21 cellular contexts compared by ENCODE assay signal in the genomic region with DNA sequence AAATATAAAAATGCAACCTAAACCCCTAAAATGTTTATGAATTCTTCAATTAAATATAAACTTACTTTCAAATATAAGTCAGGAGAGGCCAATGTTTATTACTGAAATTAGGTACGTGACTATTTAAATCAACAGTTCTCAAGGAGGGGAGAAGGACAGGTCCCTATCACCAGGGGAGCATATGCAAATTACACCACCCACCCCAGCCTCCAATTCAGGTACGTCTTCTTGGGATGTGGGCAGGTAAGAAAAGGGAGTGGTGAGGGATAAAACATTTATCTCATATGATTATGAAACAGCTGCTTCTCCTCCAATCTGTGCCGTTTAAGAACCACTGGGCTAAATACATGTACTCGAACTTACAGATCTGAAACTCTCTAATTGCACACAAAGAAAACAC. TPM values are rescaled to one million over a fixed set of nuclear protein-coding genes. Genes with fewer than 3 reads are reported as not detected.
A peak's percentile ranks its signal among the peaks of the same experiment; 100 is the strongest.
DNase-seq lines count a peak whose midpoint lies in the region; FAIRE-seq and TF ChIP-seq lines count a peak whose summit lies in the region.
"Had no signal": no experiment of that assay in that cellular context is flagged by ENCODE, and none has a peak within 500 bp of the region (broad histone marks: within the 10 kb centered on the region; RNA-seq: fewer than 3 reads in every experiment).

No MANE protein-coding gene starts in this region.

- CTCF ChIA-PET in MCF 10A (lab: Yijun Ruan, JAX) = interaction anchor here (0.6 to 2.2 kb wide), 4 partner anchors 11 to 1206 kb away, joined by 3 to 10 read pairs (median 4); no protein-coding TSS in a partner anchor
- CTCF ChIA-PET in PC-9 (lab: Charles Lee) = interaction anchor here (0.6 kb wide), 1 partner anchor 16 kb away, joined by 3 read pairs; no protein-coding TSS in a partner anchor
- CTCF ChIA-PET in activated CD4-positive, alpha-beta T cell treated with anti-CD3 and anti-CD28 coated beads, Interleukin-2, amount 10 ng/mL, durations not matched to agents 7 days and 5 days (lab: Charles Lee) = interaction anchor here (1.0 kb wide), 1 partner anchor 26 kb away, joined by 3 read pairs; no protein-coding TSS in a partner anchor

- H2AFZ ChIP-seq in PC-9 (no peak overlapping the region), keratinocyte (ENCODE audit: control insufficient read depth, low read length) (no peak overlapping the region)

- no peak overlapping the region for H3K27ac Mint-ChIP-seq in MCF 10A (ENCODE audit: low read depth, unreplicated experiment)
- H3K27ac Mint-ChIP-seq in activated CD4-positive, alpha-beta T cell treated with anti-CD3 and anti-CD28 coated beads, Interleukin-2, amount 10 ng/mL, durations not matched to agents 7 days and 5 days = no peak overlapping the region
- H3K27ac Mint-ChIP-seq: activated CD4-positive, alpha-beta memory T cell treated with anti-CD3 and anti-CD28 coated beads for 36 hours; HFFc6 had no signal

- no peak overlapping the region for H3K4me3 ChIP-seq in breast epithelium
- no peak overlapping the region for H3K4me3 ChIP-seq in PC-9
- H3K4me3 ChIP-seq in keratinocyte (ENCODE audit: control insufficient read depth in 2 of 3, extremely low read depth in 1 of 3, insufficient read depth in 2 of 3, low read depth in 1 of 3, low read length in 3 of 3) = no peak overlapping the region
- H3K4me3 ChIP-seq: lung had no signal

- intact Hi-C loops in MCF 10A (cut with micrococcal nuclease) = loop anchor here (10.0 kb wide), 2 partner anchors 729 to 1199 kb away; no protein-coding TSS in a partner anchor
- intact Hi-C loops in breast epithelium (cut with DNase I; ENCODE audit: low total_unique reads) = no loop called here
- intact Hi-C loops in PC-9 (cut with micrococcal nuclease; ENCODE audit: unreplicated experiment) = no loop called here

- H3K4me2 ChIP-seq in PC-9 = 0 out of 2 replicates have a peak overlapping the region, but pooled peaks have one; percentile 97
- H3K4me2 ChIP-seq in keratinocyte (ENCODE audit: control insufficient read depth, extremely low read depth, insufficient read depth, low read depth, low read length) = peak overlapping the region; percentile 79

- peaks cover 5% of the 10 kb centered on the region; the same call in 1 of the 2 replicates for H3F3A ChIP-seq in PC-9 (ENCODE audit: insufficient read depth, low read depth)

- no peaks in the 10 kb centered on the region for H3K27me3 Mint-ChIP-seq in MCF 10A (ENCODE audit: insufficient read depth, unreplicated experiment)
- H3K27me3 Mint-ChIP-seq in activated CD4-positive, alpha-beta T cell treated with anti-CD3 and anti-CD28 coated beads, Interleukin-2, amount 10 ng/mL, durations not matched to agents 7 days and 5 days = no peaks in the 10 kb centered on the region
- H3K27me3 Mint-ChIP-seq: activated CD4-positive, alpha-beta memory T cell treated with anti-CD3 and anti-CD28 coated beads for 36 hours; naive B cell had no signal

- TF ChIP-seq POLR2A in breast epithelium (IDR thresholded peaks at IDR 0.05) = no peak

- H3K27me3 ChIP-seq in breast epithelium = no peaks in the 10 kb centered on the region
- H3K27me3 ChIP-seq in PC-9 (ENCODE audit: insufficient read depth, low read depth) = no peaks in the 10 kb centered on the region
- H3K27me3 ChIP-seq in keratinocyte (ENCODE audit: control insufficient read depth, extremely low read depth, insufficient read depth, low read length) = no peaks in the 10 kb centered on the region

- no peak for TF ChIP-seq CTCF in MCF 10A (IDR thresholded peaks at IDR 0.05; ENCODE audit: unreplicated experiment)
- no peak for TF ChIP-seq CTCF in breast epithelium (IDR thresholded peaks at IDR 0.05)
- TF ChIP-seq CTCF in PC-9 (conservative IDR thresholded peaks at IDR 0.05) = no peak
- TF ChIP-seq CTCF in keratinocyte (optimal IDR thresholded peaks at IDR 0.05 in 1 of 3, IDR thresholded peaks at IDR 0.05 in 1 of 3, conservative IDR thresholded peaks at IDR 0.05 in 1 of 3; ENCODE audit: extremely low read depth in 1 of 3, insufficient read depth in 2 of 3, low read length in 3 of 3) = no peak
- no peak for TF ChIP-seq CTCF in GM20000 (IDR thresholded peaks at IDR 0.05; ENCODE audit: extremely low read depth, missing control alignments)

- dilution Hi-C loops in keratinocyte (cut with MboI; ENCODE audit: extremely low pct_ligation_motif_present, low sequenced_read_pairs) = no loop called here

- DNase-seq in MCF 10A (ENCODE audit: unreplicated experiment) (peak; percentile 8), breast epithelium (ENCODE audit: low spot score in 2 of 2) (no peak), PC-9 (no peak), keratinocyte (ENCODE audit: low read depth, low spot score) (no peak), middle frontal gyrus (ENCODE audit: extremely low spot score, low spot score) (no peak), foreskin melanocyte (no peak), GM20000 (ENCODE audit: low spot score) (no peak)
- DNase-seq in activated CD4-positive, alpha-beta T cell treated with anti-CD3 and anti-CD28 coated beads, Interleukin-2, amount 10 ng/mL, durations not matched to agents 7 days and 5 days = no peak
- DNase-seq: activated CD4-positive, alpha-beta memory T cell treated with anti-CD3 and anti-CD28 coated beads for 36 hours; activated naive CD4-positive, alpha-beta T cell treated with anti-CD3 and anti-CD28 coated beads, Interleukin-2, amount 50 U/mL, for 16 hours; DMS53; HFFc6; IMR-90; MV-4-11; naive B cell; NCI-H510A; stimulated activated CD4-positive, alpha-beta T cell treated with anti-CD3 and anti-CD28 coated beads, Interleukin-4, amount 100 ng/mL, for 24 hours; SW 1271 had no signal

- H4K20me1 ChIP-seq in PC-9 (ENCODE audit: insufficient read depth) (peaks cover 41% of the 10 kb centered on the region), keratinocyte (ENCODE audit: control insufficient read depth, extremely low read depth, insufficient read depth, low read length) (peaks cover 4% of the 10 kb centered on the region)

- no peaks in the 10 kb centered on the region for H3K9me3 Mint-ChIP-seq in MCF 10A (ENCODE audit: unreplicated experiment)
- H3K9me3 Mint-ChIP-seq in activated CD4-positive, alpha-beta T cell treated with anti-CD3 and anti-CD28 coated beads, Interleukin-2, amount 10 ng/mL, durations not matched to agents 7 days and 5 days = no peaks in the 10 kb centered on the region
- H3K9me3 Mint-ChIP-seq: activated CD4-positive, alpha-beta memory T cell treated with anti-CD3 and anti-CD28 coated beads for 36 hours; CD14-positive monocyte; HFFc6; naive B cell had no signal

- H3K36me3 Mint-ChIP-seq in MCF 10A (ENCODE audit: insufficient read depth, unreplicated experiment) = no peaks in the 10 kb centered on the region
- H3K36me3 Mint-ChIP-seq in activated CD4-positive, alpha-beta T cell treated with anti-CD3 and anti-CD28 coated beads, Interleukin-2, amount 10 ng/mL, durations not matched to agents 7 days and 5 days (ENCODE audit: low read depth) = peaks cover 20% of the 10 kb centered on the region
- H3K36me3 Mint-ChIP-seq: naive B cell had no signal

- H3K79me2 ChIP-seq in PC-9 (ENCODE audit: low read depth) (peaks cover 88% of the 10 kb centered on the region), keratinocyte (ENCODE audit: control insufficient read depth, insufficient read depth, low read length) (peaks cover 84% of the 10 kb centered on the region)

- H3K9me1 ChIP-seq in keratinocyte (ENCODE audit: control insufficient read depth, extremely low read depth, insufficient read depth, low read length) = no peaks in the 10 kb centered on the region

- no peak for FAIRE-seq in keratinocyte (lab: Jason Lieb, UNC)
- FAIRE-seq: colon had no signal

- H3K27ac ChIP-seq in breast epithelium (no peak overlapping the region), PC-9 (no peak overlapping the region), keratinocyte (ENCODE audit: control insufficient read depth, insufficient read depth, low read length) (no peak overlapping the region)

- H3K9ac ChIP-seq in keratinocyte (ENCODE audit: control insufficient read depth, extremely low read depth, insufficient read depth, low read length) = no peak overlapping the region

- H3K4me3 Mint-ChIP-seq in MCF 10A (ENCODE audit: unreplicated experiment) = no peak overlapping the region
- no peak overlapping the region for H3K4me3 Mint-ChIP-seq in activated CD4-positive, alpha-beta T cell treated with anti-CD3 and anti-CD28 coated beads, Interleukin-2, amount 10 ng/mL, durations not matched to agents 7 days and 5 days
- H3K4me3 Mint-ChIP-seq: activated CD4-positive, alpha-beta memory T cell treated with anti-CD3 and anti-CD28 coated beads for 36 hours; HFFc6 had no signal

- H3K36me3 ChIP-seq in breast epithelium (no peaks in the 10 kb centered on the region), PC-9 (ENCODE audit: low read depth) (0 out of 2 replicates have a peak, but pooled peaks cover 4% of the 10 kb centered on the region), keratinocyte (ENCODE audit: control insufficient read depth in 2 of 2, extremely low read depth in 1 of 2, insufficient read depth in 2 of 2, low read length in 2 of 2) (no peaks in the 10 kb centered on the region)

- H3K9me2 ChIP-seq in PC-9 (ENCODE audit: insufficient read depth) = no peaks in the 10 kb centered on the region

- H3K9me3 ChIP-seq in breast epithelium (no peaks in the 10 kb centered on the region), PC-9 (ENCODE audit: insufficient read depth, low read depth) (no peaks in the 10 kb centered on the region), keratinocyte (ENCODE audit: control insufficient read depth, low read depth, low read length) (no peaks in the 10 kb centered on the region)

- H3K4me1 Mint-ChIP-seq in MCF 10A (ENCODE audit: insufficient read depth, unreplicated experiment) = peaks cover 40% of the 10 kb centered on the region
- H3K4me1 Mint-ChIP-seq in activated CD4-positive, alpha-beta T cell treated with anti-CD3 and anti-CD28 coated beads, Interleukin-2, amount 10 ng/mL, durations not matched to agents 7 days and 5 days = peaks cover 35% of the 10 kb centered on the region

- BruUV-seq in MCF 10A (replicated peaks; lab: Mats Ljungman, UMichigan) (no TSS peak), PC-9 (replicated peaks; lab: Mats Ljungman, UMichigan) (no TSS peak)

- H3K4me1 ChIP-seq in breast epithelium = peaks cover 0 to 10% of the 10 kb centered on the region in 2 donors
- peaks cover 24% of the 10 kb centered on the region for H3K4me1 ChIP-seq in PC-9 (replicated peaks; ENCODE audit: insufficient read depth)
- H3K4me1 ChIP-seq in keratinocyte (ENCODE audit: control insufficient read depth, extremely low read depth, insufficient read depth, low read length) = peaks cover 17% of the 10 kb centered on the region

- POLR2A ChIA-PET in MCF 10A (lab: Yijun Ruan, JAX) = interaction anchor here (1.4 to 2.8 kb wide), 2 partner anchors 11 to 42 kb away, joined by 4 to 13 read pairs; no protein-coding TSS in a partner anchor
- POLR2A ChIA-PET in PC-9 (lab: Charles Lee; ENCODE audit: unreplicated experiment) = no interaction called here
- POLR2A ChIA-PET in activated CD4-positive, alpha-beta T cell treated with anti-CD3 and anti-CD28 coated beads, Interleukin-2, amount 10 ng/mL, durations not matched to agents 7 days and 5 days (lab: Charles Lee) = no interaction called here

RNA-seq across cellular contexts. Expression of gene COP1, which starts 3.4 kb away (rescaled TPM):
- total RNA-seq in MCF 10A (2022) (41.6 and 47.0 TPM in 2 replicates), breast epithelium (10 to 100 TPM; 65.9 to 74.1 (median 68.1) TPM), PC-9 (2021) (36.0 and 38.0 TPM in 2 replicates)
- polyA plus RNA-seq in keratinocyte = 26.0 to 38.9 TPM (median 29.9 TPM) in 3 replicates
- 20.2 TPM for polyA plus RNA-seq in keratinocyte (2011; ENCODE audit: low read depth)
- 22.2 and 42.2 TPM in 2 replicates for polyA plus RNA-seq in keratinocyte (2011; cell fraction: cytosol; rRNA removed)
- 25.4 and 30.3 TPM in 2 replicates for polyA plus RNA-seq in keratinocyte (2011; cell fraction: nucleus; rRNA removed)
- polyA plus RNA-seq in keratinocyte (2012; ENCODE audit: low replicate concordance) = 28.6 and 29.9 TPM in 2 replicates
- polyA minus RNA-seq in keratinocyte = 8.8 to 112 TPM (median 58.2 TPM) in 3 replicates
- polyA minus RNA-seq in keratinocyte (2011; cell fraction: cytosol; rRNA and poly(A)+ RNA removed) = 48.3 TPM
- 43.1 and 93.5 TPM in 2 replicates for polyA minus RNA-seq in keratinocyte (2011; cell fraction: nucleus; rRNA and poly(A)+ RNA removed)
- total RNA-seq in activated CD4-positive, alpha-beta T cell treated with anti-CD3 and anti-CD28 coated beads, Interleukin-2, amount 10 ng/mL, durations not matched to agents 7 days and 5 days = 10 to 100 TPM; 41.9 to 47.2 TPM
